ENCODE assay signal across 8 cellular contexts in the genomic region with DNA sequence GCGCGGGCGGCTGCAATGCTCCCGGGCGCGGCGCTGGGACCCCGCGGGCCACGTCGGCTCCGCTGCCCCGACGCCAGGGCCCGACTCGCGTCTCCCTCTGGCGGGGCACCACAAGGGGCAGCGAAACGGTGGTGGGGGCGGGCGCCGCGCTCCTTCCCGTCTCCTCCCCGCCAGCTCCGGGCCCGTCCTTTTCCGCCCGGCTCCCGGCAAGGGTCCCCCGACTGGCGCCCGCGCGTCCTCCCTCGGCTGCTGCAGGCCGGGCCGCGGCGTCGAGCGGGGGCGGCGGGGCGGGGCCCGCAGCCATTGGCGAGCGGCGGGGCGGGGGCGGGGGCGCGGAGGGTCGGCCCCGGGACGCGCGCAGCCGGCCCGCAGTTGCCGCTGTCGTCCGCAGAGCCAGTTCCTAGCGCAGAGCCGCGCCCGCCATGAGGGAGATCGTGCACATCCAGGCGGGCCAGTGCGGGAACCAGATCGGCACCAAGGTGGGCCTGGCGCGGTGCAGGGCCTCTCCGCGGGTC. TPM values are rescaled to one million over a fixed set of nuclear protein-coding genes. Genes with fewer than 3 reads are reported as not detected.
DNase-seq lines count a peak whose midpoint lies in the region; ATAC-seq and TF ChIP-seq lines count a peak whose summit lies in the region.

A gene (plus strand): TSS at position 371 of the 515 bp plus-strand sequence. CDS start 52 bp downstream, at position 423.

- TF ChIP-seq POLR2A in breast epithelium (IDR thresholded peaks at IDR 0.05) = no peak

- DNase-seq in BE2C = peak; percentile 71
- peak; percentile 63 for DNase-seq in OCI-M1 (lab: John Stamatoyannopoulos, UW)
- DNase-seq in breast epithelium (ENCODE audit: low spot score in 2 of 2) = peak in 1 of 2 donors; percentile 61
- peak; percentile 86 for DNase-seq in iris pigment epithelial cell (ENCODE audit: low read depth)
- DNase-seq in stimulated activated CD4-positive, alpha-beta T cell treated with anti-CD3 and anti-CD28 coated beads, TNF-alpha, amount 100 ng/mL, for 48 hours (ENCODE audit: low read depth in 3 of 3) = peak in 2 of 3 donors; percentile 15 to 40
- DNase-seq in NCI-H1417 treated with DMSO at 0.1 percent for 48 hours (lab: John Stamatoyannopoulos, UW) = no peak

- intact Hi-C loops in breast epithelium (cut with DNase I; ENCODE audit: low total_unique reads) = no loop called here

- ATAC-seq in GM18861 (IDR thresholded peaks at IDR 0.05; ENCODE audit: unreplicated experiment) (peak; percentile 40), HG03064 (IDR thresholded peaks at IDR 0.05; ENCODE audit: low read depth, unreplicated experiment) (peak; percentile 43)

- peak within 1 kb of the TSS; percentile 72 for H3K4me3 ChIP-seq in BE2C (ENCODE audit: low read depth, low read length)
- H3K4me3 ChIP-seq in breast epithelium = peak within 1 kb of the TSS; percentile 69 to 96 (median 79)

- no peaks in the 10 kb centered on the region for H3K4me1 ChIP-seq in BE2C
- no peaks in the 10 kb centered on the region for H3K4me1 ChIP-seq in breast epithelium

- H3K36me3 ChIP-seq in BE2C = peaks cover 8% of the 10 kb centered on the region
- no peaks in the 10 kb centered on the region for H3K36me3 ChIP-seq in breast epithelium

- H3K27me3 ChIP-seq in BE2C (no peaks in the 10 kb centered on the region), breast epithelium (no peaks in the 10 kb centered on the region)

- H3K9me3 ChIP-seq in BE2C = no peaks in the 10 kb centered on the region
- H3K9me3 ChIP-seq in breast epithelium = peaks cover 0 to 8% of the 10 kb centered on the region in 2 donors

- peak within 1 kb of the TSS; percentile 87 to 99 for H3K27ac ChIP-seq in breast epithelium

- TF ChIP-seq CTCF in BE2C (IDR thresholded peaks at IDR 0.05; ENCODE audit: low read depth, low read length) (no peak), breast epithelium (IDR thresholded peaks at IDR 0.05) (no peak)

RNA-seq across cellular contexts. Expression of the gene that starts here (rescaled TPM):
- polyA plus RNA-seq in BE2C (2012; ENCODE audit: insufficient read depth, insufficient read length, low read depth) = 84.6 TPM
- total RNA-seq in breast epithelium = 100 to 1,000 TPM; 197 to 316 (median 302) TPM
